ENCODE assay signal across 13 cellular contexts in the genomic region with DNA sequence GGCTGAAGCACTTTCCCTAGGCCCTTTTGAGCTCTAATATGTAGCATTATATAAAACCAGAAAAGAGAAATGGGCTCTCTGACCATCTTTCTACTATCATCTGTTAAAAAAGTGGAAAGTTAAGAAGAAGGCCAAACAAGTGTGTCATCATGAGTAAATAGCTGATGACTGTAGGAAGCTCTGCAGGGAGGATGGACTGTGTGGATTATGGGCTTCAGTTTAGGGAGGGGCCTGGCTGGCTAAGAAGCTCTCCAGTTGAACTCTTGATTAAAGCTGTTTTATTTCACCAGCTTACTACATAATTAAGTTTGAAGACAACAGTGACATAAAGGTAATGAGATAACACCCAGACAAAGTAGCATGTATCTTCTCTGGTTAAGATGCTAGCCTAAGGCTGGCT. TPM values are rescaled to one million over a fixed set of nuclear protein-coding genes. Genes with fewer than 3 reads are reported as not detected.
DNase-seq lines count a peak whose midpoint lies in the region; ATAC-seq, FAIRE-seq and TF ChIP-seq lines count a peak whose summit lies in the region.
"Had no signal": no experiment of that assay in that cellular context is flagged by ENCODE, and none has a peak within 500 bp of the region (broad histone marks: within the 10 kb centered on the region; RNA-seq: fewer than 3 reads in every experiment).

No MANE protein-coding gene starts in this region.

- H3K27ac ChIP-seq in GM23248 (peak overlapping the region; percentile 52), keratinocyte (ENCODE audit: control insufficient read depth, insufficient read depth, low read length) (no peak overlapping the region)

- H3K4me2 ChIP-seq in GM23248 (ENCODE audit: unreplicated experiment) (peak overlapping the region; percentile 50), keratinocyte (ENCODE audit: control insufficient read depth, extremely low read depth, insufficient read depth, low read depth, low read length) (no peak overlapping the region)

- H3K36me3 ChIP-seq in GM23248 (ENCODE audit: low read depth) (peaks cover 40% of the 10 kb centered on the region), keratinocyte (ENCODE audit: control insufficient read depth in 2 of 2, extremely low read depth in 1 of 2, insufficient read depth in 2 of 2, low read length in 2 of 2) (peaks cover 8 to 42% of the 10 kb centered on the region in 2 experiments)

- peak overlapping the region; percentile 0 for H3K27ac Mint-ChIP-seq in activated naive CD8-positive, alpha-beta T cell treated with anti-CD3 and anti-CD28 coated beads, Interleukin-2, amount 50 U/mL, for 24 hours
- H3K27ac Mint-ChIP-seq: T-helper 2 cell treated with Interferon-gamma antibody and Interleukin-4, amounts not matched to agents 5 μg/mL and 100 μg/mL, for 36 hours had no signal

- peaks cover 50% of the 10 kb centered on the region for H3F3A ChIP-seq in GM23248 (ENCODE audit: insufficient read depth)

- H3K9me1 ChIP-seq in keratinocyte (ENCODE audit: control insufficient read depth, extremely low read depth, insufficient read depth, low read length), result no peaks in the 10 kb centered on the region

- H3K9me3 ChIP-seq in GM23248 (ENCODE audit: low read depth) (no peaks in the 10 kb centered on the region), keratinocyte (ENCODE audit: control insufficient read depth, low read depth, low read length) (no peaks in the 10 kb centered on the region)
- H3K9me3 ChIP-seq: mucosa of descending colon had no signal

- H3K9me3 Mint-ChIP-seq in activated naive CD8-positive, alpha-beta T cell treated with anti-CD3 and anti-CD28 coated beads, Interleukin-2, amount 50 U/mL, for 24 hours, result no peaks in the 10 kb centered on the region
- H3K9me3 Mint-ChIP-seq: T-helper 2 cell treated with Interferon-gamma antibody and Interleukin-4, amounts not matched to agents 5 μg/mL and 100 μg/mL, for 36 hours had no signal

- H3K4me3 ChIP-seq in GM23248, result no peak overlapping the region
- H3K4me3 ChIP-seq in keratinocyte (ENCODE audit: control insufficient read depth in 2 of 3, extremely low read depth in 1 of 3, insufficient read depth in 2 of 3, low read depth in 1 of 3, low read length in 3 of 3), result no peak overlapping the region
- H3K4me3 ChIP-seq: mucosa of descending colon had no signal

- H3K27me3 ChIP-seq in GM23248 (replicated peaks; ENCODE audit: insufficient read depth) (no peaks in the 10 kb centered on the region), keratinocyte (ENCODE audit: control insufficient read depth, extremely low read depth, insufficient read depth, low read length) (no peaks in the 10 kb centered on the region)

- DNase-seq in ACHN (peak; percentile 25), GM23248 (peak; percentile 89), keratinocyte (ENCODE audit: low read depth, low spot score) (no peak), GM20000 (ENCODE audit: low spot score) (no peak), NCI-H146 treated with DMSO at 0.1 percent for 48 hours (lab: John Stamatoyannopoulos, UW; ENCODE audit: unreplicated experiment) (no peak)
- DNase-seq in activated naive CD8-positive, alpha-beta T cell treated with anti-CD3 and anti-CD28 coated beads, Interleukin-2, amount 50 U/mL, for 24 hours, result no peak
- DNase-seq: activated effector memory CD4-positive, alpha-beta T cell treated with anti-CD3 and anti-CD28 coated beads, Interleukin-2, amount 50 U/mL, for 16 hours; mucosa of descending colon; stimulated activated CD4-positive, alpha-beta T cell treated with anti-CD3 and anti-CD28 coated beads, Interleukin-2, amount 100 ng/mL, for 24 hours had no signal

- H3K79me2 ChIP-seq in GM23248 (ENCODE audit: insufficient read depth) (no peaks in the 10 kb centered on the region), keratinocyte (ENCODE audit: control insufficient read depth, insufficient read depth, low read length) (no peaks in the 10 kb centered on the region)

- FAIRE-seq in keratinocyte (lab: Jason Lieb, UNC), result peak; percentile 32
- FAIRE-seq: frontal cortex had no signal

- no peaks in the 10 kb centered on the region for H3K27me3 Mint-ChIP-seq in activated naive CD8-positive, alpha-beta T cell treated with anti-CD3 and anti-CD28 coated beads, Interleukin-2, amount 50 U/mL, for 24 hours

- H2AFZ ChIP-seq in GM23248 (no peak overlapping the region), keratinocyte (ENCODE audit: control insufficient read depth, low read length) (no peak overlapping the region)

- H3K9ac ChIP-seq in GM23248 (peak overlapping the region; percentile 31), keratinocyte (ENCODE audit: control insufficient read depth, extremely low read depth, insufficient read depth, low read length) (no peak overlapping the region)

- H3K9me2 ChIP-seq in GM23248 (ENCODE audit: insufficient read depth), result no peaks in the 10 kb centered on the region

- H3K4me3 Mint-ChIP-seq in activated naive CD8-positive, alpha-beta T cell treated with anti-CD3 and anti-CD28 coated beads, Interleukin-2, amount 50 U/mL, for 24 hours, result no peak overlapping the region
- H3K4me3 Mint-ChIP-seq: T-helper 2 cell treated with Interferon-gamma antibody and Interleukin-4, amounts not matched to agents 5 μg/mL and 100 μg/mL, for 36 hours had no signal

- peaks cover 65% of the 10 kb centered on the region for H3K36me3 Mint-ChIP-seq in activated naive CD8-positive, alpha-beta T cell treated with anti-CD3 and anti-CD28 coated beads, Interleukin-2, amount 50 U/mL, for 24 hours (ENCODE audit: low read depth)

- peaks cover 25% of the 10 kb centered on the region for H3K4me1 ChIP-seq in GM23248 (ENCODE audit: insufficient read depth)
- peaks cover 10% of the 10 kb centered on the region for H3K4me1 ChIP-seq in keratinocyte (ENCODE audit: control insufficient read depth, extremely low read depth, insufficient read depth, low read length)

- dilution Hi-C loops in keratinocyte (cut with MboI; ENCODE audit: extremely low pct_ligation_motif_present, low sequenced_read_pairs), result no loop called here

- H4K20me1 ChIP-seq in GM23248 (ENCODE audit: insufficient read depth), result no peaks in the 10 kb centered on the region
- no peaks in the 10 kb centered on the region for H4K20me1 ChIP-seq in keratinocyte (ENCODE audit: control insufficient read depth, extremely low read depth, insufficient read depth, low read length)

- no peak for ATAC-seq in activated naive CD8-positive, alpha-beta T cell treated with anti-CD3 and anti-CD28 coated beads, Interleukin-2, amount 50 U/mL, for 24 hours
- ATAC-seq in HG02885 (IDR thresholded peaks at IDR 0.05; ENCODE audit: poor library complexity, unreplicated experiment), result no peak
- ATAC-seq in GM21825 (IDR thresholded peaks at IDR 0.05; ENCODE audit: unreplicated experiment), result no peak
- ATAC-seq: mucosa of descending colon had no signal

- TF ChIP-seq CTCF in keratinocyte (optimal IDR thresholded peaks at IDR 0.05 in 1 of 3, IDR thresholded peaks at IDR 0.05 in 1 of 3, conservative IDR thresholded peaks at IDR 0.05 in 1 of 3; ENCODE audit: extremely low read depth in 1 of 3, insufficient read depth in 2 of 3, low read length in 3 of 3) (no peak), GM20000 (IDR thresholded peaks at IDR 0.05; ENCODE audit: extremely low read depth, missing control alignments) (no peak)

- in situ Hi-C loops in ACHN (cut with HindIII; ENCODE audit: low pct_ligation_motif_present, low pct_unique_long_range_greater_than_20kb, low sequenced_read_pairs), result no loop called here
- in situ Hi-C loops in GM23248 (cut with MboI), result no loop called here

- peaks cover 20% of the 10 kb centered on the region for H3K4me1 Mint-ChIP-seq in activated naive CD8-positive, alpha-beta T cell treated with anti-CD3 and anti-CD28 coated beads, Interleukin-2, amount 50 U/mL, for 24 hours

RNA-seq across cellular contexts. Expression of gene INTS14, which starts 30.6 kb away (rescaled TPM):
- 23.1 and 41.4 TPM in 2 replicates for total RNA-seq in GM23248 (2014; rRNA removed; shearing (Covaris generic))
- polyA plus RNA-seq in GM23248 (2016; fragmentation: Nextera tagmentation; extraction: Ambion mirVana) (31.7 and 34.3 TPM in 2 replicates), keratinocyte (40.4 to 51.0 TPM (median 47.6 TPM) in 3 replicates)
- 6.6 TPM for polyA plus RNA-seq in keratinocyte (2011; ENCODE audit: low read depth)
- polyA plus RNA-seq in keratinocyte (2011; cell fraction: cytosol; rRNA removed), result 29.2 and 49.2 TPM in 2 replicates
- polyA plus RNA-seq in keratinocyte (2011; cell fraction: nucleus; rRNA removed), result 50.7 and 57.9 TPM in 2 replicates
- polyA plus RNA-seq in keratinocyte (2012; ENCODE audit: low replicate concordance), result 24.7 and 26.4 TPM in 2 replicates
- 24.0 to 54.3 TPM (median 43.4 TPM) in 3 replicates for polyA minus RNA-seq in keratinocyte
- polyA minus RNA-seq in keratinocyte (2011; cell fraction: cytosol; rRNA and poly(A)+ RNA removed), result 43.9 TPM
- 29.5 and 45.3 TPM in 2 replicates for polyA minus RNA-seq in keratinocyte (2011; cell fraction: nucleus; rRNA and poly(A)+ RNA removed)

RNA-seq across cellular contexts. Expression of gene SLC24A1, which starts 41.5 kb away (rescaled TPM):
- total RNA-seq in GM23248 (2014; rRNA removed; shearing (Covaris generic)), result 7.2 and 10.5 TPM in 2 replicates
- polyA plus RNA-seq in GM23248 (2016; fragmentation: Nextera tagmentation; extraction: Ambion mirVana) (2.1 and 4.9 TPM in 2 replicates), keratinocyte (2.9 to 4.0 TPM (median 4.0 TPM) in 3 replicates)
- 3.3 TPM for polyA plus RNA-seq in keratinocyte (2011; ENCODE audit: low read depth)
- 2.8 and 3.2 TPM in 2 replicates for polyA plus RNA-seq in keratinocyte (2011; cell fraction: cytosol; rRNA removed)
- polyA plus RNA-seq in keratinocyte (2011; cell fraction: nucleus; rRNA removed), result 7.8 and 8.2 TPM in 2 replicates
- polyA plus RNA-seq in keratinocyte (2012; ENCODE audit: low replicate concordance), result 3.7 and 5.3 TPM in 2 replicates
- 4.2 to 9.2 TPM (median 8.2 TPM) in 3 replicates for polyA minus RNA-seq in keratinocyte
- 2.3 TPM for polyA minus RNA-seq in keratinocyte (2011; cell fraction: cytosol; rRNA and poly(A)+ RNA removed)
- 5.6 and 6.7 TPM in 2 replicates for polyA minus RNA-seq in keratinocyte (2011; cell fraction: nucleus; rRNA and poly(A)+ RNA removed)

RNA-seq across cellular contexts. Expression of gene HACD3, which starts 50.0 kb away (rescaled TPM):
- total RNA-seq in GM23248 (2014; rRNA removed; shearing (Covaris generic)), result 89.7 and 104 TPM in 2 replicates
- polyA plus RNA-seq in GM23248 (2016; fragmentation: Nextera tagmentation; extraction: Ambion mirVana) (119 and 135 TPM in 2 replicates), keratinocyte (58.4 to 78.8 TPM (median 60.1 TPM) in 3 replicates)
- 45.9 TPM for polyA plus RNA-seq in keratinocyte (2011; ENCODE audit: low read depth)
- 34.5 and 54.4 TPM in 2 replicates for polyA plus RNA-seq in keratinocyte (2011; cell fraction: cytosol; rRNA removed)
- 69.3 and 81.5 TPM in 2 replicates for polyA plus RNA-seq in keratinocyte (2011; cell fraction: nucleus; rRNA removed)
- 36.3 and 54.8 TPM in 2 replicates for polyA plus RNA-seq in keratinocyte (2012; ENCODE audit: low replicate concordance)
- polyA minus RNA-seq in keratinocyte, result 16.6 to 51.8 TPM (median 34.0 TPM) in 3 replicates
- polyA minus RNA-seq in keratinocyte (2011; cell fraction: cytosol; rRNA and poly(A)+ RNA removed), result 45.8 TPM
- 53.7 and 77.6 TPM in 2 replicates for polyA minus RNA-seq in keratinocyte (2011; cell fraction: nucleus; rRNA and poly(A)+ RNA removed)

Comparison
In these comparisons a context has a peak if more than half of its experiments do, and no peak if none do; other contexts are left out.
1. DNase-seq: peak in ACHN (single experiment) and GM23248 (single experiment); none in activated naive CD8-positive, alpha-beta T cell treated with anti-CD3 and anti-CD28 coated beads, Interleukin-2, amount 50 U/mL, for 24 hours (single experiment), keratinocyte (single experiment), GM20000 (single experiment) and NCI-H146 treated with DMSO at 0.1 percent for 48 hours (single experiment).